ENCODE assay signal across 8 cellular contexts in the genomic region with DNA sequence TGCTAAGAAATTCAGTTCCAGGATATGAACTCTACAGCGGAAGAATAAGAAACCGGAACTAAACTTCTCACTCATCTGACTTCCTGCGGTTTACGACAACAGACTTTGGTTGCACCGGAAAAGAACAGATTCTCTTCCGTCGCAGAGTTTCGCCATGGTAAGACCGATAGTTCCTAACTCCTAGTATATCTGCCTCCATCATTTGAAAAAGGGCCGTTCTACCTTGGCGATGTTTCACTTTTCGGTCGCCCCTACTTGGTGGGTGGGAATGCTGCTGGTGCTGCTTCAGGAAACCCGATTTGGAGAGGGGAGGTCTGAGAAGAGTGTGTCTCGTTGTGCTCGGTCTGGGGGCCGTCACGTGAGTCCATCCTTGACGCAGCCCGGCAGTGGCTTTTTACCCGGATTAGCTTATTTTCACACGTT. TPM values are rescaled to one million over a fixed set of nuclear protein-coding genes. Genes with fewer than 3 reads are reported as not detected.
DNase-seq lines count a peak whose midpoint lies in the region; ATAC-seq and TF ChIP-seq lines count a peak whose summit lies in the region.

A gene (plus strand): TSS at position 132 of the 423 bp plus-strand sequence. CDS start 23 bp downstream, at position 155.

- peak within 1 kb of the TSS; percentile 65 for H3K9ac ChIP-seq in DND-41 (ENCODE audit: low read depth, low read length)

- no peak for TF ChIP-seq POLR2A in prostate gland (IDR thresholded peaks at IDR 0.05)

- TF ChIP-seq CTCF in DND-41 (IDR thresholded peaks at IDR 0.05; ENCODE audit: borderline replicate concordance, extremely low read depth, low read length, poor library complexity, severe bottlenecking) (no peak), endothelial cell (IDR thresholded peaks at IDR 0.05; ENCODE audit: unreplicated experiment) (no peak), prostate gland (IDR thresholded peaks at IDR 0.05) (no peak)

- peak within 1 kb of the TSS; percentile 89 for H3K27ac ChIP-seq in DND-41 (ENCODE audit: low read length)
- peak within 1 kb of the TSS; percentile 46 to 47 for H3K27ac ChIP-seq in prostate gland

- H3K9me3 ChIP-seq in DND-41 (ENCODE audit: insufficient read depth, low read length, severe bottlenecking) (no peaks in the 10 kb centered on the region), prostate gland (no peaks in the 10 kb centered on the region)

- peaks cover 26% of the 10 kb centered on the region for H3K36me3 Mint-ChIP-seq in endothelial cell (ENCODE audit: low read depth, unreplicated experiment)

- peak within 1 kb of the TSS; percentile 96 for H3K4me3 Mint-ChIP-seq in endothelial cell (ENCODE audit: unreplicated experiment)

- peak; percentile 91 for ATAC-seq in DND-41 (ENCODE audit: insufficient read depth, low read depth)
- ATAC-seq in HG03066 (IDR thresholded peaks at IDR 0.05; ENCODE audit: low read depth, unreplicated experiment) = peak; percentile 82
- no peak for ATAC-seq in GM18873 (IDR thresholded peaks at IDR 0.05; ENCODE audit: low FRiP score, unreplicated experiment)

- H3K79me2 ChIP-seq in DND-41 (ENCODE audit: insufficient read depth, low read length) = peaks cover 51% of the 10 kb centered on the region

- 3% methylated on average over 19 of the region's 22 CpGs for WGBS in prostate gland

- H4K20me1 ChIP-seq in DND-41 (ENCODE audit: insufficient read depth, low read length) = peaks cover 38% of the 10 kb centered on the region

- H3K9me3 Mint-ChIP-seq in endothelial cell (ENCODE audit: unreplicated experiment) = no peaks in the 10 kb centered on the region

- H3K36me3 ChIP-seq in DND-41 (ENCODE audit: insufficient read depth, low read length) = peaks cover 47% of the 10 kb centered on the region
- H3K36me3 ChIP-seq in prostate gland = no peaks in the 10 kb centered on the region

- intact Hi-C loops in prostate gland (cut with DNase I) = loop anchor here (10.0 kb wide), 1 partner anchor 93 kb away; a partner anchor contains a TSS
- intact Hi-C loops in posterior vena cava (cut with DNase I) = no loop called here

- H3K27ac Mint-ChIP-seq in endothelial cell (ENCODE audit: unreplicated experiment) = peak within 1 kb of the TSS; percentile 96

- peaks cover 53% of the 10 kb centered on the region for H3K4me1 ChIP-seq in DND-41 (ENCODE audit: insufficient read depth, low read length)
- no peaks in the 10 kb centered on the region for H3K4me1 ChIP-seq in prostate gland (replicated peaks)

- H3K4me1 Mint-ChIP-seq in endothelial cell (ENCODE audit: unreplicated experiment) = peaks cover 42% of the 10 kb centered on the region

- H3K27me3 ChIP-seq in DND-41 (ENCODE audit: insufficient read depth, low read length, poor library complexity) (no peaks in the 10 kb centered on the region), prostate gland (replicated peaks; ENCODE audit: insufficient read depth) (no peaks in the 10 kb centered on the region)

- H3K27me3 Mint-ChIP-seq in endothelial cell (ENCODE audit: unreplicated experiment) = peaks cover 1% of the 10 kb centered on the region

- H3K4me2 ChIP-seq in DND-41 (ENCODE audit: insufficient read depth, low read length) = peak within 1 kb of the TSS; percentile 82

- peak; percentile 69 for DNase-seq in DND-41
- peak; percentile 53 for DNase-seq in T1000 (lab: John Stamatoyannopoulos, UW)
- peak; percentile 11 for DNase-seq in endothelial cell (ENCODE audit: low spot score)
- peak; percentile 22 for DNase-seq in prostate gland (ENCODE audit: low spot score)
- no peak for DNase-seq in posterior vena cava (ENCODE audit: low spot score)
- no peak for DNase-seq in GOT3 (lab: John Stamatoyannopoulos, UW)

- H3K4me3 ChIP-seq in DND-41 (ENCODE audit: low read depth in 1 of 2, low read length in 2 of 2) (peak within 1 kb of the TSS; percentile 67 to 77; a peak in 3 of 4 replicates), prostate gland (peak within 1 kb of the TSS; percentile 43 to 46)

- peak within 1 kb of the TSS; percentile 67 for H2AFZ ChIP-seq in DND-41 (ENCODE audit: low read depth, low read length)

RNA-seq across cellular contexts. Expression of the gene that starts here (rescaled TPM):
- total RNA-seq in endothelial cell (ENCODE audit: unreplicated experiment) = 255 TPM
- 100 to 1,000 TPM; 249 to 332 TPM for total RNA-seq in prostate gland
- total RNA-seq in posterior vena cava = not detected

Comparison
In these comparisons a context has a peak if more than half of its experiments do, and no peak if none do; other contexts are left out.
1. DNase-seq: peak in DND-41 (single experiment), T1000 (single experiment), endothelial cell (single experiment) and prostate gland (single experiment); none in posterior vena cava (single experiment) and GOT3 (single experiment).